In genomic region chr15:53457479-53457878, GRCh38 we compare ENCODE assay signal across 23 cellular contexts.
"Had no signal": no experiment of that assay in that cellular context is flagged by ENCODE, and none has a peak within 500 bp of the region (broad histone marks: within the 10 kb centered on the region; RNA-seq: fewer than 3 reads in every experiment).

No MANE protein-coding gene starts in this region.

- H3K36me3 ChIP-seq: gastrocnemius medialis, uterus had no signal

- H3K27ac ChIP-seq: gastrocnemius medialis, uterus had no signal

- H3K9me3 ChIP-seq: gastrocnemius medialis, uterus had no signal

- FAIRE-seq: small intestine had no signal

- DNase-seq: activated B cell treated with CpG ODN at 0.5 μM for 24 hours; activated CD4-positive, alpha-beta T cell treated with anti-CD3 and anti-CD28 coated beads, Interleukin-2, amount 50 U/mL, for 1 hour; activated CD8-positive, alpha-beta T cell treated with anti-CD3 and anti-CD28 coated beads for 36 hours; activated gamma-delta T cell treated with Interleukin-2 at 50 U/mL for 16 hours; activated naive CD4-positive, alpha-beta T cell treated with anti-CD3 and anti-CD28 coated beads, Interleukin-2, amount 50 U/mL, for 16 hours; activated T-cell treated with anti-CD3 and anti-CD28 coated beads, Interleukin-2, amount 50 U/mL, for 4 hours; amniotic stem cell; caudate nucleus; cortex of kidney; effector memory CD8-positive, alpha-beta T cell; erythroblast; gastrocnemius medialis; glutamatergic neuron; islet precursor cell; left ventricle myocardium superior; mammary epithelial cell; posterior cingulate gyrus; small intestine; stimulated activated CD4-positive, alpha-beta T cell treated with anti-CD3 and anti-CD28 coated beads, Interleukin-1b, Interleukin-23, amount 100 ng/mL, for 48 hours; stimulated activated CD4-positive, alpha-beta T cell treated with anti-CD3 and anti-CD28 coated beads, Interleukin-4, amount 100 ng/mL, for 4 hours; stimulated activated CD8-positive, alpha-beta memory T cell treated with anti-CD3 and anti-CD28 coated beads, Interleukin-4, amount 100 ng/mL, for 48 hours; stimulated activated naive CD8-positive, alpha-beta T cell treated with anti-CD3 and anti-CD28 coated beads, Interleukin-15, amount 100 ng/mL, for 72 hours; uterus had no signal

- H3K4me3 ChIP-seq: gastrocnemius medialis, uterus had no signal

- H3K27me3 ChIP-seq: gastrocnemius medialis, uterus had no signal

- H3K4me1 ChIP-seq: gastrocnemius medialis, uterus had no signal
